9 cellular contexts compared by ENCODE assay signal in genomic region chr5:150317048-150318003, GRCh38. TPM values are rescaled to one million over a fixed set of nuclear protein-coding genes. Genes with fewer than 3 reads are reported as not detected.
A peak's percentile ranks its signal among the peaks of the same experiment; 100 is the strongest.
DNase-seq lines count a peak whose midpoint lies in the region; ATAC-seq, FAIRE-seq and TF ChIP-seq lines count a peak whose summit lies in the region.
"Had no signal": no experiment of that assay in that cellular context is flagged by ENCODE, and none has a peak within 500 bp of the region (broad histone marks: within the 10 kb centered on the region; RNA-seq: fewer than 3 reads in every experiment).

No MANE protein-coding gene starts in this region.

- peaks cover 5% of the 10 kb centered on the region for H3K27me3 Mint-ChIP-seq in activated T-helper 17 cell treated with anti-CD3 and anti-CD28 coated beads, Interleukin-2, amount 50 U/mL, for 72 hours

- TF ChIP-seq CTCF in kidney epithelial cell (IDR thresholded peaks at IDR 0.05; ENCODE audit: insufficient read depth, low read length, poor library complexity, severe bottlenecking): no peak

- ATAC-seq in activated T-helper 17 cell treated with anti-CD3 and anti-CD28 coated beads, Interleukin-2, amount 50 U/mL, for 72 hours (replicated peaks): peak; percentile 83
- ATAC-seq in GM18519 (IDR thresholded peaks at IDR 0.05; ENCODE audit: low FRiP score, unreplicated experiment) (no peak), HG03457 (IDR thresholded peaks at IDR 0.05; ENCODE audit: unreplicated experiment) (no peak)

- no peak overlapping the region for H3K27ac Mint-ChIP-seq in activated T-helper 17 cell treated with anti-CD3 and anti-CD28 coated beads, Interleukin-2, amount 50 U/mL, for 72 hours
- H3K27ac Mint-ChIP-seq: activated B cell treated with CpG ODN at 0.5 μM for 24 hours had no signal

- FAIRE-seq in H54 (lab: Jason Lieb, UNC): peak; percentile 80

- no peak overlapping the region for H3K4me3 Mint-ChIP-seq in activated T-helper 17 cell treated with anti-CD3 and anti-CD28 coated beads, Interleukin-2, amount 50 U/mL, for 72 hours
- H3K4me3 Mint-ChIP-seq: activated B cell treated with CpG ODN at 0.5 μM for 24 hours had no signal

- no peaks in the 10 kb centered on the region for H3K36me3 ChIP-seq in kidney epithelial cell (ENCODE audit: control insufficient read depth, insufficient read depth, low read length)

- H3K36me3 Mint-ChIP-seq in activated T-helper 17 cell treated with anti-CD3 and anti-CD28 coated beads, Interleukin-2, amount 50 U/mL, for 72 hours (ENCODE audit: low read depth): no peaks in the 10 kb centered on the region

- TF ChIP-seq POLR2A in H54 (IDR thresholded peaks at IDR 0.05; ENCODE audit: low read depth, low read length): no peak

- H3K4me1 Mint-ChIP-seq in activated T-helper 17 cell treated with anti-CD3 and anti-CD28 coated beads, Interleukin-2, amount 50 U/mL, for 72 hours: no peaks in the 10 kb centered on the region
- H3K4me1 Mint-ChIP-seq: activated B cell treated with CpG ODN at 0.5 μM for 24 hours had no signal

- no peaks in the 10 kb centered on the region for H3K9me3 Mint-ChIP-seq in activated T-helper 17 cell treated with anti-CD3 and anti-CD28 coated beads, Interleukin-2, amount 50 U/mL, for 72 hours
- H3K9me3 Mint-ChIP-seq: activated B cell treated with CpG ODN at 0.5 μM for 24 hours had no signal

- H3K4me3 ChIP-seq in kidney epithelial cell (ENCODE audit: low read depth, low read length): no peak overlapping the region

- H3K27me3 ChIP-seq in kidney epithelial cell (ENCODE audit: control insufficient read depth, insufficient read depth, low read length): no peaks in the 10 kb centered on the region

- DNase-seq in 8988T (peak; percentile 86), H54 (ENCODE audit: insufficient read length, low spot score) (peak; percentile 97), kidney epithelial cell (ENCODE audit: low read depth) (peak; percentile 96), SKM-1 treated with dmso at 0.1 percent for 144 hours (lab: John Stamatoyannopoulos, UW; ENCODE audit: unreplicated experiment) (no peak), NCI-H446 (lab: John Stamatoyannopoulos, UW) (no peak)
- DNase-seq: activated B cell treated with CpG ODN at 0.5 μM for 24 hours had no signal

RNA-seq across cellular contexts. Expression of gene ARSI, which starts 14.6 kb away (rescaled TPM):
- total RNA-seq in activated T-helper 17 cell treated with anti-CD3 and anti-CD28 coated beads, Interleukin-2, amount 50 U/mL, for 72 hours: not detected
- 2.4 TPM in 2 replicates for total RNA-seq in kidney epithelial cell
- total RNA-seq: activated B cell treated with CpG ODN at 0.5 μM for 24 hours had no signal

RNA-seq across cellular contexts. Expression of gene CAMK2A, which starts 27.8 kb away (rescaled TPM):
- not detected for total RNA-seq in activated T-helper 17 cell treated with anti-CD3 and anti-CD28 coated beads, Interleukin-2, amount 50 U/mL, for 72 hours
- total RNA-seq in kidney epithelial cell: not detected in 2 replicates
- total RNA-seq: activated B cell treated with CpG ODN at 0.5 μM for 24 hours had no signal

RNA-seq across cellular contexts. Expression of gene TCOF1, which starts 40.2 kb away (rescaled TPM):
- total RNA-seq in activated T-helper 17 cell treated with anti-CD3 and anti-CD28 coated beads, Interleukin-2, amount 50 U/mL, for 72 hours: 100 to 1,000 TPM in 1 of 2 donors, 10 to 100 TPM in 1; 55.3 to 117 TPM
- 30.8 and 33.2 TPM in 2 replicates for total RNA-seq in kidney epithelial cell

Comparison
In these comparisons a context has a peak if more than half of its experiments do, and no peak if none do; other contexts are left out.
1. DNase-seq: peak in 8988T (single experiment), H54 (single experiment) and kidney epithelial cell (single experiment); none in SKM-1 treated with dmso at 0.1 percent for 144 hours (single experiment) and NCI-H446 (0 of 2).